Comparison of ENCODE assay signal across 12 cellular contexts in the genomic region with DNA sequence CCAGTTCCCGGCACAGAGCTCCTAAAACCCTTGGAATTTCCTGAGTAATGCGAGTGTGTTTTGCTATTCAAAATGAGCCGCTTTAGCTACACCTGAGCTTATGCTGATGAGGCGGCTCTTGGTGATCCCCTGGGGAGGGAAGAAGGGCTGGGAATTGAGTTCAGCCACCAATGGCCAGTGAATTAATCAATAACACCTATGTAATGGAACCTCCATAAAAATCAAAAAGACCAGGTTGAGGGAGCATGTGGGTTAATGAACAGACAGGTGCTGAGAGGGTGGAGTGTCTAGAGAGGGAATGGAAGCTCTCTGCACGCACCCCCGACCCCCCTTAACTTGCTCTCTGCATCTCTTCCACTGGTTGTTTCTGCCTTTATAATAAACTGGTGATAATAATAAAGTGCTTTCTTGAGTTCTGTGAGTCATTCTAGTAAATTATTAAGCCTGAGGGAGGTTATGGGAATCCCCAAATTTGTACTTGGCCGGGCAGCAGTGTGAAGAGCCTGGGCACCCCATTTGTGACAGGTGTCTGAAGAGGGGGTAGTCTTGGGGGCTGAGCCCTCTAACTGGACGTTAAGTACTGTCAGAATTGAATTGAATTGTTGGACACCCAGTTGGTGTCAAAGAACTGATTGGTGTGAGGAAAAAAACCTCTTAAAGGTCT. TPM values are rescaled to one million over a fixed set of nuclear protein-coding genes. Genes with fewer than 3 reads are reported as not detected.
DNase-seq lines count a peak whose midpoint lies in the region; ATAC-seq and TF ChIP-seq lines count a peak whose summit lies in the region.
"Had no signal": no experiment of that assay in that cellular context is flagged by ENCODE, and none has a peak within 500 bp of the region (broad histone marks: within the 10 kb centered on the region; RNA-seq: fewer than 3 reads in every experiment).

No MANE protein-coding gene starts in this region.

- H3K9ac ChIP-seq in iPS-20b (ENCODE audit: low read depth, low read length): peak overlapping the region; percentile 51; the same call in 1 of the 2 replicates

- no peaks in the 10 kb centered on the region for H3K36me3 ChIP-seq in iPS-20b (ENCODE audit: insufficient read depth, low read depth, low read length)
- H3K36me3 ChIP-seq: adrenal gland had no signal

- no peak for TF ChIP-seq POLR2A in lower leg skin (IDR thresholded peaks at IDR 0.05)

- peaks cover 46% of the 10 kb centered on the region for H3K4me1 ChIP-seq in iPS-20b (ENCODE audit: insufficient read depth, low read length)

- H3K27me3 ChIP-seq in iPS-20b (ENCODE audit: insufficient read depth, low read length): no peaks in the 10 kb centered on the region
- H3K27me3 ChIP-seq: adrenal gland had no signal

- DNase-seq in T1000 (lab: John Stamatoyannopoulos, UW) (no peak), lower leg skin (ENCODE audit: low spot score in 2 of 2) (no peak), NCI-H2107 treated with DMSO at 0.1 percent for 48 hours (lab: John Stamatoyannopoulos, UW; ENCODE audit: unreplicated experiment) (no peak)
- DNase-seq: adrenal gland, DMS 273 treated with DMSO at 0.1 percent for 48 hours had no signal

- 36 to 38% methylated on average over 8 of the region's 8 CpGs for WGBS in lower leg skin, 2 donors

- H3K9me3 ChIP-seq in iPS-20b (ENCODE audit: insufficient read depth, low read depth, low read length): no peaks in the 10 kb centered on the region
- H3K9me3 ChIP-seq: adrenal gland had no signal

- H3K4me3 ChIP-seq in GM08714 (ENCODE audit: low read length) (peak overlapping the region; percentile 37; the same call in 1 of the 2 replicates), iPS-20b (ENCODE audit: low read length) (peak overlapping the region; percentile 47; the same call in 1 of the 2 replicates), lower leg skin (ENCODE audit: low read depth, poor library complexity, severe bottlenecking) (no peak overlapping the region)
- H3K4me3 ChIP-seq: skin epidermis had no signal

- intact Hi-C loops in lower leg skin (cut with DNase I; ENCODE audit: low total_unique reads): no loop called here

- peak; percentile 43 for ATAC-seq in GM21423 (IDR thresholded peaks at IDR 0.05; ENCODE audit: unreplicated experiment)
- peak; percentile 48 for ATAC-seq in HG03442 (IDR thresholded peaks at IDR 0.05; ENCODE audit: unreplicated experiment)
- ATAC-seq in GM19328 (IDR thresholded peaks at IDR 0.05; ENCODE audit: unreplicated experiment): no peak

- no peak for TF ChIP-seq CTCF in lower leg skin (IDR thresholded peaks at IDR 0.05)

- H3K27ac ChIP-seq in iPS-20b (ENCODE audit: low read length): peak overlapping the region; percentile 72

RNA-seq across cellular contexts. Expression of gene SERPINB1, which starts 24.7 kb away (rescaled TPM):
- 10 to 100 TPM; 12.6 to 41.1 (median 17.6) TPM for total RNA-seq in lower leg skin

RNA-seq across cellular contexts. Expression of gene SERPINB9, which starts 36.8 kb away (rescaled TPM):
- total RNA-seq in lower leg skin: 1 to 10 TPM in 2 of 4 donors, under 1 TPM in 2; 0.42 to 3.9 (median 1.5) TPM
- total RNA-seq: SK-MEL-5 had no signal
